In genomic region chr3:59326246-59327024, GRCh38 we compare ENCODE assay signal across 13 cellular contexts.
A peak's percentile ranks its signal among the peaks of the same experiment; 100 is the strongest.
DNase-seq lines count a peak whose midpoint lies in the region; ATAC-seq and TF ChIP-seq lines count a peak whose summit lies in the region.
"Had no signal": no experiment of that assay in that cellular context is flagged by ENCODE, and none has a peak within 500 bp of the region (broad histone marks: within the 10 kb centered on the region; RNA-seq: fewer than 3 reads in every experiment).

No MANE protein-coding gene starts in this region.

- TF ChIP-seq CTCF in MCF 10A (IDR thresholded peaks at IDR 0.05; ENCODE audit: unreplicated experiment) (no peak), breast epithelium (IDR thresholded peaks at IDR 0.05) (no peak), PC-9 (conservative IDR thresholded peaks at IDR 0.05) (no peak), fibroblast of lung (conservative IDR thresholded peaks at IDR 0.05 in 1 of 2, IDR thresholded peaks at IDR 0.05 in 1 of 2; ENCODE audit: low read depth in 1 of 2, low read length in 2 of 2) (peak; percentile 12 to 26), type B pancreatic cell (conservative IDR thresholded peaks at IDR 0.05) (peak; percentile 61)

- no peaks in the 10 kb centered on the region for H3K9me2 ChIP-seq in PC-9 (ENCODE audit: insufficient read depth)

- H3K27ac Mint-ChIP-seq in MCF 10A (ENCODE audit: low read depth, unreplicated experiment) (no peak overlapping the region), type B pancreatic cell (no peak overlapping the region)
- no peak overlapping the region for H3K27ac Mint-ChIP-seq in activated naive CD4-positive, alpha-beta T cell treated with anti-CD3 and anti-CD28 coated beads, Interleukin-2, amount 10 ng/mL, durations not matched to agents 7 days and 5 days
- H3K27ac Mint-ChIP-seq: activated T-cell treated with anti-CD3 and anti-CD28 coated beads, Interleukin-2, amount 50 U/mL, for 24 hours had no signal

- no peaks in the 10 kb centered on the region for H3K4me1 ChIP-seq in breast epithelium
- H3K4me1 ChIP-seq in PC-9 (replicated peaks; ENCODE audit: insufficient read depth), result peaks cover 9% of the 10 kb centered on the region; the same call in 1 of the 2 replicates
- no peaks in the 10 kb centered on the region for H3K4me1 ChIP-seq in fibroblast of lung (ENCODE audit: control insufficient read depth, extremely low read depth, insufficient read depth, low read length)

- CTCF ChIA-PET in MCF 10A (lab: Yijun Ruan, JAX) (interaction anchor here (0.7 to 1.6 kb wide), 3 partner anchors 10 to 248 kb away, joined by 3 to 4 read pairs (median 4); no protein-coding TSS in a partner anchor), PC-9 (lab: Charles Lee) (no interaction called here)
- CTCF ChIA-PET in activated naive CD4-positive, alpha-beta T cell treated with anti-CD3 and anti-CD28 coated beads, Interleukin-2, amount 10 ng/mL, durations not matched to agents 7 days and 5 days (lab: Charles Lee), result interaction anchor here (0.8 kb wide), 1 partner anchor 21 kb away, joined by 3 read pairs; no protein-coding TSS in a partner anchor

- no peaks in the 10 kb centered on the region for H3K36me3 Mint-ChIP-seq in MCF 10A (ENCODE audit: insufficient read depth, unreplicated experiment)
- peaks cover 4% of the 10 kb centered on the region for H3K36me3 Mint-ChIP-seq in type B pancreatic cell
- no peaks in the 10 kb centered on the region for H3K36me3 Mint-ChIP-seq in activated naive CD4-positive, alpha-beta T cell treated with anti-CD3 and anti-CD28 coated beads, Interleukin-2, amount 10 ng/mL, durations not matched to agents 7 days and 5 days

- H3K79me2 ChIP-seq in PC-9 (ENCODE audit: low read depth) (no peaks in the 10 kb centered on the region), fibroblast of lung (ENCODE audit: control insufficient read depth, insufficient read depth, low read length) (no peaks in the 10 kb centered on the region)

- H3K4me3 ChIP-seq in breast epithelium, result no peak overlapping the region
- H3K4me3 ChIP-seq in PC-9, result no peak overlapping the region
- no peak overlapping the region for H3K4me3 ChIP-seq in fibroblast of lung (replicated peaks in 1 of 4; ENCODE audit: control extremely low read depth in 1 of 4, insufficient read depth in 1 of 4, low read depth in 3 of 4, low read length in 4 of 4)
- H3K4me3 ChIP-seq: cardiac muscle cell, left lung had no signal

- H3K9me3 ChIP-seq in breast epithelium (no peaks in the 10 kb centered on the region), PC-9 (ENCODE audit: insufficient read depth, low read depth) (no peaks in the 10 kb centered on the region), fibroblast of lung (ENCODE audit: control insufficient read depth, insufficient read depth, low read depth, low read length) (no peaks in the 10 kb centered on the region)
- H3K9me3 ChIP-seq: left lung had no signal

- no peak for ATAC-seq in GM18907 (IDR thresholded peaks at IDR 0.05; ENCODE audit: unreplicated experiment)
- ATAC-seq: left lung had no signal

- H3K4me1 Mint-ChIP-seq in MCF 10A (ENCODE audit: insufficient read depth, unreplicated experiment) (peaks cover 16% of the 10 kb centered on the region), type B pancreatic cell (ENCODE audit: unreplicated experiment) (peaks cover 11% of the 10 kb centered on the region)
- no peaks in the 10 kb centered on the region for H3K4me1 Mint-ChIP-seq in activated naive CD4-positive, alpha-beta T cell treated with anti-CD3 and anti-CD28 coated beads, Interleukin-2, amount 10 ng/mL, durations not matched to agents 7 days and 5 days

- no peak overlapping the region for H3K4me3 Mint-ChIP-seq in MCF 10A (ENCODE audit: unreplicated experiment)
- no peak overlapping the region for H3K4me3 Mint-ChIP-seq in type B pancreatic cell
- H3K4me3 Mint-ChIP-seq in activated naive CD4-positive, alpha-beta T cell treated with anti-CD3 and anti-CD28 coated beads, Interleukin-2, amount 10 ng/mL, durations not matched to agents 7 days and 5 days, result no peak overlapping the region
- H3K4me3 Mint-ChIP-seq: activated T-cell treated with anti-CD3 and anti-CD28 coated beads, Interleukin-2, amount 50 U/mL, for 24 hours had no signal

- POLR2A ChIA-PET in MCF 10A (lab: Yijun Ruan, JAX) (interaction anchor here (0.6 to 1.1 kb wide), 2 partner anchors 12 to 219 kb away, joined by 3 read pairs; no protein-coding TSS in a partner anchor), PC-9 (lab: Charles Lee; ENCODE audit: unreplicated experiment) (interaction anchor here (0.5 to 0.8 kb wide), 2 partner anchors 16 to 41 kb away, joined by 3 to 14 read pairs; no protein-coding TSS in a partner anchor)

- H3K27me3 Mint-ChIP-seq in MCF 10A (ENCODE audit: insufficient read depth, unreplicated experiment), result no peaks in the 10 kb centered on the region
- H3K27me3 Mint-ChIP-seq in type B pancreatic cell, result peaks cover 3% of the 10 kb centered on the region
- no peaks in the 10 kb centered on the region for H3K27me3 Mint-ChIP-seq in activated naive CD4-positive, alpha-beta T cell treated with anti-CD3 and anti-CD28 coated beads, Interleukin-2, amount 10 ng/mL, durations not matched to agents 7 days and 5 days
- H3K27me3 Mint-ChIP-seq: activated T-cell treated with anti-CD3 and anti-CD28 coated beads, Interleukin-2, amount 50 U/mL, for 24 hours had no signal

- H3K27me3 ChIP-seq in breast epithelium (no peaks in the 10 kb centered on the region), PC-9 (ENCODE audit: insufficient read depth, low read depth) (no peaks in the 10 kb centered on the region), fibroblast of lung (ENCODE audit: control insufficient read depth, insufficient read depth, low read length) (no peaks in the 10 kb centered on the region)
- H3K27me3 ChIP-seq: cardiac muscle cell, left lung had no signal

- H3K9ac ChIP-seq in fibroblast of lung (ENCODE audit: insufficient read depth, low read length), result no peak overlapping the region

- TF ChIP-seq POLR2A in breast epithelium (IDR thresholded peaks at IDR 0.05), result no peak

- no peaks in the 10 kb centered on the region for H4K20me1 ChIP-seq in PC-9 (ENCODE audit: insufficient read depth)
- H4K20me1 ChIP-seq in fibroblast of lung (ENCODE audit: control insufficient read depth, extremely low read depth, insufficient read depth, low read length), result no peaks in the 10 kb centered on the region

- no peak overlapping the region for H2AFZ ChIP-seq in PC-9
- H2AFZ ChIP-seq in fibroblast of lung (ENCODE audit: low read length), result no peak overlapping the region

- H3K4me2 ChIP-seq in PC-9 (no peak overlapping the region), fibroblast of lung (ENCODE audit: extremely low read depth, insufficient read depth, low read length) (no peak overlapping the region)

- H3F3A ChIP-seq in PC-9 (ENCODE audit: insufficient read depth, low read depth), result no peaks in the 10 kb centered on the region

- H3K27ac ChIP-seq in breast epithelium (no peak overlapping the region), PC-9 (0 out of 2 replicates have a peak overlapping the region, but pooled peaks have one; percentile 37), fibroblast of lung (ENCODE audit: insufficient read depth, low read length) (no peak overlapping the region)
- H3K27ac ChIP-seq: cardiac muscle cell, left lung had no signal

- H3K9me3 Mint-ChIP-seq in MCF 10A (ENCODE audit: unreplicated experiment) (peaks cover 8% of the 10 kb centered on the region), type B pancreatic cell (peaks cover 6% of the 10 kb centered on the region)
- H3K9me3 Mint-ChIP-seq in activated naive CD4-positive, alpha-beta T cell treated with anti-CD3 and anti-CD28 coated beads, Interleukin-2, amount 10 ng/mL, durations not matched to agents 7 days and 5 days, result no peaks in the 10 kb centered on the region
- H3K9me3 Mint-ChIP-seq: activated T-cell treated with anti-CD3 and anti-CD28 coated beads, Interleukin-2, amount 50 U/mL, for 24 hours had no signal

- DNase-seq in MCF 10A (ENCODE audit: unreplicated experiment), result peak; percentile 32
- no peak for DNase-seq in breast epithelium (ENCODE audit: low spot score in 2 of 2)
- DNase-seq in PC-9, result no peak
- DNase-seq in fibroblast of lung (ENCODE audit: low read depth in 2 of 2), result no peak
- no peak for DNase-seq in type B pancreatic cell (ENCODE audit: extremely low spot score, unreplicated experiment)
- no peak for DNase-seq in activated naive CD4-positive, alpha-beta T cell treated with anti-CD3 and anti-CD28 coated beads, Interleukin-2, amount 10 ng/mL, durations not matched to agents 7 days and 5 days
- no peak for DNase-seq in NCI-H146 treated with DMSO at 0.1 percent for 48 hours (lab: John Stamatoyannopoulos, UW; ENCODE audit: unreplicated experiment)
- DNase-seq: activated T-cell treated with anti-CD3 and anti-CD28 coated beads, Interleukin-2, amount 50 U/mL, for 24 hours; left lung; NCI-H1436 treated with DMSO at 0.1 percent for 48 hours; stimulated activated naive CD4-positive, alpha-beta T cell had no signal

- intact Hi-C loops in MCF 10A (cut with micrococcal nuclease), result no loop called here
- intact Hi-C loops in breast epithelium (cut with DNase I; ENCODE audit: low total_unique reads), result no loop called here
- intact Hi-C loops in PC-9 (cut with micrococcal nuclease; ENCODE audit: unreplicated experiment), result loop anchor here (1.0 to 5.0 kb wide), 3 partner anchors 156 to 764 kb away; no protein-coding TSS in a partner anchor

- H3K36me3 ChIP-seq in breast epithelium (no peaks in the 10 kb centered on the region), PC-9 (ENCODE audit: low read depth) (no peaks in the 10 kb centered on the region), fibroblast of lung (ENCODE audit: control insufficient read depth, insufficient read depth, low read length) (no peaks in the 10 kb centered on the region)
- H3K36me3 ChIP-seq: cardiac muscle cell, left lung had no signal

- BruUV-seq in MCF 10A (replicated peaks; lab: Mats Ljungman, UMichigan) (no TSS peak), PC-9 (replicated peaks; lab: Mats Ljungman, UMichigan) (no TSS peak)

Comparison
In these comparisons a context has a peak if more than half of its experiments do, and no peak if none do; other contexts are left out.
1. CTCF ChIP-seq: peak in fibroblast of lung (2 of 2) and type B pancreatic cell (single experiment); none in MCF 10A (single experiment), breast epithelium (0 of 3) and PC-9 (single experiment).